8 cellular contexts compared by ENCODE assay signal in genomic region chr6:40550096-40550731, GRCh38. TPM values are rescaled to one million over a fixed set of nuclear protein-coding genes. Genes with fewer than 3 reads are reported as not detected.
DNase-seq lines count a peak whose midpoint lies in the region; ATAC-seq, FAIRE-seq and TF ChIP-seq lines count a peak whose summit lies in the region.

No MANE protein-coding gene starts in this region.

- peak; percentile 84 for FAIRE-seq in GM19239 (lab: Jason Lieb, UNC)

- intact Hi-C loops in natural killer cell (cut with micrococcal nuclease) (loop anchor here (1.0 kb wide), 1 partner anchor 274 kb away; no protein-coding TSS in a partner anchor), sciatic nerve (cut with DNase I) (no loop called here)

- peak; percentile 59 for TF ChIP-seq CTCF in natural killer cell (IDR thresholded peaks at IDR 0.05)

- no peak overlapping the region for H3K27ac Mint-ChIP-seq in effector memory CD8-positive, alpha-beta T cell
- no peak overlapping the region for H3K27ac Mint-ChIP-seq in natural killer cell

- no peaks in the 10 kb centered on the region for H3K9me3 Mint-ChIP-seq in effector memory CD8-positive, alpha-beta T cell
- H3K9me3 Mint-ChIP-seq in natural killer cell = no peaks in the 10 kb centered on the region

- peak; percentile 29 for ATAC-seq in effector memory CD8-positive, alpha-beta T cell (replicated peaks)
- ATAC-seq in natural killer cell (peak; percentile 55 to 75 (median 72)), HG03108 (IDR thresholded peaks at IDR 0.05; ENCODE audit: unreplicated experiment) (no peak), sciatic nerve (no peak), GM18511 (IDR thresholded peaks at IDR 0.05; ENCODE audit: unreplicated experiment) (no peak)

- H3K4me3 Mint-ChIP-seq in effector memory CD8-positive, alpha-beta T cell = no peak overlapping the region
- H3K4me3 Mint-ChIP-seq in natural killer cell = no peak overlapping the region

- peaks cover 0 to 7% of the 10 kb centered on the region in 2 donors for H3K4me1 Mint-ChIP-seq in effector memory CD8-positive, alpha-beta T cell (ENCODE audit: low read depth in 2 of 2)
- H3K4me1 Mint-ChIP-seq in natural killer cell = peaks cover 6 to 7% of the 10 kb centered on the region in 2 donors

- no peaks in the 10 kb centered on the region for H3K36me3 Mint-ChIP-seq in effector memory CD8-positive, alpha-beta T cell (ENCODE audit: insufficient read depth)
- no peaks in the 10 kb centered on the region for H3K36me3 Mint-ChIP-seq in natural killer cell

- DNase-seq in CD1c-positive myeloid dendritic cell (ENCODE audit: extremely low spot score) = peak; percentile 52
- DNase-seq in GM19239 (ENCODE audit: insufficient read length, low spot score) = peak; percentile 27
- peak; percentile 82 for DNase-seq in OCI-M1 (lab: John Stamatoyannopoulos, UW)
- peak in 2 of 3 experiments; percentile 6 to 20 for DNase-seq in effector memory CD8-positive, alpha-beta T cell
- no peak for DNase-seq in natural killer cell
- DNase-seq in sciatic nerve (ENCODE audit: low spot score) = no peak

- H3K27me3 Mint-ChIP-seq in effector memory CD8-positive, alpha-beta T cell = peaks cover 0 to 7% of the 10 kb centered on the region in 2 donors
- no peaks in the 10 kb centered on the region for H3K27me3 Mint-ChIP-seq in natural killer cell (ENCODE audit: low read depth in 2 of 2)

RNA-seq across cellular contexts. Expression of gene LRFN2, which starts 37.0 kb away (rescaled TPM):
- total RNA-seq in natural killer cell (1 to 10 TPM; 3.0 to 3.6 (median 3.5) TPM), sciatic nerve (0.13 TPM)

Comparison
In these comparisons a context has a peak if more than half of its experiments do, and no peak if none do; other contexts are left out.
1. DNase-seq: peak in CD1c-positive myeloid dendritic cell (single experiment), GM19239 (single experiment), OCI-M1 (single experiment) and effector memory CD8-positive, alpha-beta T cell (2 of 3); none in natural killer cell (single experiment) and sciatic nerve (single experiment).
2. ATAC-seq: peak in effector memory CD8-positive, alpha-beta T cell (single experiment) and natural killer cell (3 of 3); none in HG03108 (single experiment), sciatic nerve (single experiment) and GM18511 (single experiment).